Comparison of ENCODE assay signal across 28 cellular contexts in genomic region chr14:34616360-34616759, GRCh38.
"Had no signal": no experiment of that assay in that cellular context is flagged by ENCODE, and none has a peak within 500 bp of the region (broad histone marks: within the 10 kb centered on the region; RNA-seq: fewer than 3 reads in every experiment).

No MANE protein-coding gene starts in this region.

- H3K4me1 ChIP-seq: neural progenitor cell, right lobe of liver, testis, thyroid gland had no signal

- H3K9me3 Mint-ChIP-seq: naive thymus-derived CD8-positive, alpha-beta T cell; nephron; neural progenitor cell; stimulated activated memory B cell treated with anti-CD40 and anti-IgM and Interleukin-4, amounts not matched to agents 10 μg/mL and 1 μg/mL and 100 μg/mL, for 72 hours had no signal

- H3K9me3 ChIP-seq: left lung, lower lobe of right lung, neutrophil, ovary, right atrium auricular region, right lobe of liver, stomach, testis, thyroid gland, transverse colon, upper lobe of right lung had no signal

- H3K27ac ChIP-seq: left lung, lower lobe of right lung, neural progenitor cell, neutrophil, ovary, right atrium auricular region, right lobe of liver, stomach, testis, thyroid gland, transverse colon, upper lobe of right lung had no signal

- H3K36me3 ChIP-seq: ovary, right lobe of liver had no signal

- H3K4me3 ChIP-seq: left lung, lower lobe of right lung, neural progenitor cell, ovary, right atrium auricular region, right lobe of liver, smooth muscle cell, stomach, testis, thyroid gland, transverse colon, upper lobe of right lung had no signal

- H3K4me3 Mint-ChIP-seq: nephron; neural progenitor cell; stimulated activated memory B cell treated with anti-CD40 and anti-IgM and Interleukin-4, amounts not matched to agents 10 μg/mL and 1 μg/mL and 100 μg/mL, for 72 hours had no signal

- H3K27ac Mint-ChIP-seq: nephron; neural progenitor cell; progenitor cell of endocrine pancreas; stimulated activated memory B cell treated with anti-CD40 and anti-IgM and Interleukin-4, amounts not matched to agents 10 μg/mL and 1 μg/mL and 100 μg/mL, for 72 hours had no signal

- H3K4me1 Mint-ChIP-seq: nephron, neural progenitor cell had no signal

- ATAC-seq: left colon; left lung; lower lobe of right lung; naive thymus-derived CD8-positive, alpha-beta T cell; right lobe of liver; stimulated activated memory B cell treated with anti-CD40 and anti-IgM and Interleukin-4, amounts not matched to agents 10 μg/mL and 1 μg/mL and 100 μg/mL, for 72 hours; stimulated activated naive CD8-positive, alpha-beta T cell treated with anti-CD3 and anti-CD28 coated beads, Interleukin-15, Interleukin-2, amounts not matched to agents 100 U/mL and 50 U/mL, for 24 hours; upper lobe of right lung had no signal

- DNase-seq: hippocampal formation; kidney glomerular epithelial cell; left colon; left lung; lower lobe of right lung; mammary epithelial cell; mesenchymal stem cell; naive thymus-derived CD8-positive, alpha-beta T cell; occipital lobe; ovary; stimulated activated CD4-positive, alpha-beta T cell treated with anti-CD3 and anti-CD28 coated beads, Interleukin-1b, Interleukin-23, amount 100 ng/mL, for 48 hours; stimulated activated CD4-positive, alpha-beta T cell treated with anti-CD3 and anti-CD28 coated beads, Interleukin-2, amount 100 ng/mL, for 48 hours; stimulated activated CD4-positive, alpha-beta T cell treated with anti-CD3 and anti-CD28 coated beads, Interleukin-4, amount 100 ng/mL, for 4 hours; stimulated activated CD8-positive, alpha-beta memory T cell treated with anti-CD3 and anti-CD28 coated beads, Interleukin-4, amount 100 ng/mL, for 48 hours; stimulated activated naive CD8-positive, alpha-beta T cell treated with anti-CD3 and anti-CD28 coated beads, Interleukin-15, Interleukin-2, amounts not matched to agents 100 U/mL and 50 U/mL, for 24 hours; stomach; testis; thyroid gland; transverse colon; upper lobe of right lung had no signal

- H3K27me3 ChIP-seq: left lung, neural progenitor cell, neutrophil, ovary, right atrium auricular region, right lobe of liver, stomach, testis, thyroid gland, transverse colon, upper lobe of right lung had no signal

- H3K27me3 Mint-ChIP-seq: naive thymus-derived CD8-positive, alpha-beta T cell; progenitor cell of endocrine pancreas; stimulated activated memory B cell treated with anti-CD40 and anti-IgM and Interleukin-4, amounts not matched to agents 10 μg/mL and 1 μg/mL and 100 μg/mL, for 72 hours had no signal
